ENCODE assay signal across 18 cellular contexts in the genomic region with DNA sequence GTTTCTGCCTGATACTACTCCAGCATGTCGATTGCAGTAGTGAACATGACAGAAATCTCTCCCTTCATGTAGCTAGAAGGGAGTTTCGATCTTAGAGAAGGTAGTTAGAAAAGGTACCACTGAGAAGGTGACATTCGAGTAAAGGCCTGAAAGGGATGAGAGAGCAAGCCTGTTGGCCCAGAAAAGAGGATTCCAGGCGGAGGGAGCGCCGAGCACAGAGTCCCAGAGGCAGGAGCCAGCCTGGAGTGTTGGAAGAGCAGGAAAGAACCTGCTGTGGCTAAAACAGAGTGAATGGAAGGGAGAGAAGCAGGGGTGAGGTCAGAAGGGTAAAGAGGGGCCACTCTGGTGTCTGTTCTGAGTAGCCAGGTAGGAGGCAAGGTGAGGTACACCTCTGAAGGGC. TPM values are rescaled to one million over a fixed set of nuclear protein-coding genes. Genes with fewer than 3 reads are reported as not detected.
A peak's percentile ranks its signal among the peaks of the same experiment; 100 is the strongest.
DNase-seq lines count a peak whose midpoint lies in the region; ATAC-seq, FAIRE-seq and TF ChIP-seq lines count a peak whose summit lies in the region.
"Had no signal": no experiment of that assay in that cellular context is flagged by ENCODE, and none has a peak within 500 bp of the region (broad histone marks: within the 10 kb centered on the region; RNA-seq: fewer than 3 reads in every experiment).

No MANE protein-coding gene starts in this region.

- H3K27ac ChIP-seq in HepG2 (ENCODE audit: extremely low read length, insufficient read depth, low read length) (peak overlapping the region; percentile 53), subcutaneous abdominal adipose tissue (ENCODE audit: low read depth, low read length) (peak overlapping the region; percentile 77)
- H3K27ac ChIP-seq: neutrophil had no signal

- peaks cover 31% of the 10 kb centered on the region for H3K36me3 Mint-ChIP-seq in activated T-cell treated with anti-CD3 and anti-CD28 coated beads, Interleukin-2, amount 50 U/mL, for 24 hours (ENCODE audit: low read depth)
- H3K36me3 Mint-ChIP-seq in activated T-cell treated with anti-CD3 and anti-CD28 coated beads, Interleukin-2, amount 50 U/mL, for 4 hours (ENCODE audit: insufficient read depth) = peaks cover 14% of the 10 kb centered on the region
- H3K36me3 Mint-ChIP-seq in WTC11 = peaks cover 9% of the 10 kb centered on the region; the same call in 1 of the 2 replicates

- CTCF ChIA-PET in WTC11 (lab: Charles Lee) (no interaction called here), HepG2 (lab: Yijun Ruan, JAX; ENCODE audit: low intra/inter-chr PET ratio, low total read pairs) (no interaction called here)

- no peak for TF ChIP-seq EP300 in HepG2 (IDR thresholded peaks at IDR 0.05; ENCODE audit: low read depth in 2 of 2, low read length in 2 of 2)
- TF ChIP-seq EP300 in HepG2 (CRISPR knock-in tag; IDR thresholded peaks at IDR 0.05; ENCODE audit: borderline replicate concordance) = no peak

- no peaks in the 10 kb centered on the region for H3K27me3 Mint-ChIP-seq in activated T-cell treated with anti-CD3 and anti-CD28 coated beads, Interleukin-2, amount 50 U/mL, for 24 hours
- H3K27me3 Mint-ChIP-seq in activated T-cell treated with anti-CD3 and anti-CD28 coated beads, Interleukin-2, amount 50 U/mL, for 4 hours (ENCODE audit: low read depth) = no peaks in the 10 kb centered on the region
- H3K27me3 Mint-ChIP-seq in WTC11 (ENCODE audit: low read depth) = no peaks in the 10 kb centered on the region
- H3K27me3 Mint-ChIP-seq: activated CD4-positive, alpha-beta memory T cell treated with anti-CD3 and anti-CD28 coated beads, Interleukin-2, amount 10 ng/mL, durations not matched to agents 7 days and 5 days had no signal

- H3K36me3 ChIP-seq in HepG2 (replicated peaks in 1 of 2; ENCODE audit: control insufficient read depth in 1 of 2, insufficient read depth in 2 of 2, low read length in 2 of 2) = peaks cover 0 to 1% of the 10 kb centered on the region in 2 experiments; a peak in 2 of 5 replicates
- H3K36me3 ChIP-seq in subcutaneous abdominal adipose tissue (ENCODE audit: control insufficient read depth in 5 of 5, insufficient read depth in 5 of 5, low read length in 5 of 5) = peaks cover 0 to 10% (median 4%) of the 10 kb centered on the region in 5 donors
- H3K36me3 ChIP-seq: neutrophil had no signal

- TF ChIP-seq CTCF in WTC11 (IDR thresholded peaks at IDR 0.05) (no peak), HepG2 (CRISPR knock-in tag; IDR thresholded peaks at IDR 0.05) (no peak), lower leg skin (IDR thresholded peaks at IDR 0.05) (no peak)

- intact Hi-C loops in HepG2 (cut with micrococcal nuclease; ENCODE audit: unreplicated experiment) = no loop called here
- intact Hi-C loops in lower leg skin (cut with DNase I; ENCODE audit: low total_unique reads) = no loop called here

- no peak overlapping the region for H3K4me3 Mint-ChIP-seq in activated T-cell treated with anti-CD3 and anti-CD28 coated beads, Interleukin-2, amount 50 U/mL, for 24 hours
- H3K4me3 Mint-ChIP-seq in activated T-cell treated with anti-CD3 and anti-CD28 coated beads, Interleukin-2, amount 50 U/mL, for 4 hours = no peak overlapping the region
- no peak overlapping the region for H3K4me3 Mint-ChIP-seq in WTC11
- H3K4me3 Mint-ChIP-seq: activated CD4-positive, alpha-beta memory T cell treated with anti-CD3 and anti-CD28 coated beads, Interleukin-2, amount 10 ng/mL, durations not matched to agents 7 days and 5 days; CD14-positive monocyte had no signal

- TF ChIP-seq RAD21 in HepG2 (CRISPR knock-in tag; IDR thresholded peaks at IDR 0.05) = no peak

- H3K9me3 Mint-ChIP-seq in activated T-cell treated with anti-CD3 and anti-CD28 coated beads, Interleukin-2, amount 50 U/mL, for 24 hours = no peaks in the 10 kb centered on the region
- H3K9me3 Mint-ChIP-seq in activated T-cell treated with anti-CD3 and anti-CD28 coated beads, Interleukin-2, amount 50 U/mL, for 4 hours = no peaks in the 10 kb centered on the region
- H3K9me3 Mint-ChIP-seq in WTC11 = no peaks in the 10 kb centered on the region
- H3K9me3 Mint-ChIP-seq: activated CD4-positive, alpha-beta memory T cell treated with anti-CD3 and anti-CD28 coated beads, Interleukin-2, amount 10 ng/mL, durations not matched to agents 7 days and 5 days had no signal

- H3K27me3 ChIP-seq in HepG2 (ENCODE audit: control insufficient read depth in 1 of 2, insufficient read depth in 2 of 2, low read length in 2 of 2) (no peaks in the 10 kb centered on the region), subcutaneous abdominal adipose tissue (ENCODE audit: control insufficient read depth in 5 of 5, insufficient read depth in 4 of 5, low read length in 5 of 5) (no peaks in the 10 kb centered on the region)
- H3K27me3 ChIP-seq: upper lobe of left lung had no signal

- no peak overlapping the region for H2AFZ ChIP-seq in HepG2 (ENCODE audit: low read length)

- H3K79me2 ChIP-seq in HepG2 (ENCODE audit: insufficient read depth, low read length) = peaks cover 3% of the 10 kb centered on the region

- peaks cover 56% of the 10 kb centered on the region for H3K4me1 Mint-ChIP-seq in activated T-cell treated with anti-CD3 and anti-CD28 coated beads, Interleukin-2, amount 50 U/mL, for 24 hours (ENCODE audit: low read depth)
- peaks cover 52% of the 10 kb centered on the region for H3K4me1 Mint-ChIP-seq in activated T-cell treated with anti-CD3 and anti-CD28 coated beads, Interleukin-2, amount 50 U/mL, for 4 hours (ENCODE audit: low read depth)
- peaks cover 18% of the 10 kb centered on the region for H3K4me1 Mint-ChIP-seq in WTC11

- H3K9ac ChIP-seq in HepG2 (ENCODE audit: insufficient read depth, low read depth, low read length) = 0 out of 2 replicates have a peak overlapping the region, but pooled peaks have one; percentile 29
- H3K9ac ChIP-seq in subcutaneous abdominal adipose tissue (ENCODE audit: low read length in 5 of 5) = peak overlapping the region in 3 of 5 donors; percentile 17 to 60 (median 33)

- POLR2A ChIA-PET in WTC11 (lab: Charles Lee) (no interaction called here), HepG2 (lab: Yijun Ruan, JAX) (no interaction called here)

- peaks cover 34% of the 10 kb centered on the region for H3K4me1 ChIP-seq in HepG2 (ENCODE audit: insufficient read depth, low read length)
- H3K4me1 ChIP-seq in subcutaneous abdominal adipose tissue (ENCODE audit: control insufficient read depth in 5 of 5, insufficient read depth in 5 of 5, low read length in 5 of 5) = peaks cover 11 to 48% (median 35%) of the 10 kb centered on the region in 5 donors

- H3K4me3 ChIP-seq in HepG2 (replicated peaks in 1 of 3; ENCODE audit: insufficient read depth in 1 of 3, low read depth in 2 of 3, low read length in 3 of 3) (no peak overlapping the region), subcutaneous abdominal adipose tissue (ENCODE audit: low read depth in 1 of 5, low read length in 5 of 5) (no peak overlapping the region), lower leg skin (ENCODE audit: low read depth, poor library complexity, severe bottlenecking) (no peak overlapping the region)
- H3K4me3 ChIP-seq: A549, upper lobe of left lung had no signal

- FAIRE-seq in HepG2 (lab: Jason Lieb, UNC) = no peak

- H3K9me3 ChIP-seq in HepG2 (ENCODE audit: low read length) (no peaks in the 10 kb centered on the region), subcutaneous abdominal adipose tissue (ENCODE audit: control insufficient read depth in 5 of 5, low read length in 5 of 5) (no peaks in the 10 kb centered on the region)
- H3K9me3 ChIP-seq: A549, neutrophil, upper lobe of left lung had no signal

- DNase-seq in activated T-cell treated with anti-CD3 and anti-CD28 coated beads, Interleukin-2, amount 50 U/mL, for 24 hours = no peak
- DNase-seq in activated T-cell treated with anti-CD3 and anti-CD28 coated beads, Interleukin-2, amount 50 U/mL, for 4 hours = no peak
- DNase-seq in WTC11 (ENCODE audit: low spot score) (no peak), HepG2 (ENCODE audit: low spot score) (no peak), COR-L47 (lab: John Stamatoyannopoulos, UW) (no peak), lower leg skin (ENCODE audit: low spot score in 2 of 2) (no peak)
- DNase-seq: activated CD4-positive, alpha-beta memory T cell treated with anti-CD3 and anti-CD28 coated beads, Interleukin-2, amount 10 ng/mL, durations not matched to agents 7 days and 5 days; activated effector memory CD4-positive, alpha-beta T cell treated with Interleukin-2 at 50 U/mL for 16 hours; HCEC 1CT; NCI-H2081; PC-3; stimulated activated CD4-positive, alpha-beta T cell treated with anti-CD3 and anti-CD28 coated beads, Interleukin-4, amount 100 ng/mL, for 24 hours; upper lobe of left lung had no signal

- in situ Hi-C loops in HepG2 (cut with HindIII; ENCODE audit: extremely low pct_ligation_motif_present, low pct_unique_long_range_greater_than_20kb) = no loop called here

- peak overlapping the region; percentile 10; the same call in 1 of the 2 replicates for H3K4me2 ChIP-seq in HepG2 (ENCODE audit: low read depth, low read length)
- H3K4me2 ChIP-seq: A549 had no signal

- TF ChIP-seq POLR2A in HepG2 (IDR thresholded peaks at IDR 0.05; ENCODE audit: insufficient read depth in 1 of 2, low read depth in 2 of 2, low read length in 2 of 2) (no peak), lower leg skin (IDR thresholded peaks at IDR 0.05) (no peak)

- WGBS in HepG2 (ENCODE audit: low lambda C conversion rate) = 88% methylated on average over 6 of the region's 6 CpGs
- 42 to 53% methylated on average over 6 of the region's 6 CpGs for WGBS in lower leg skin, 2 donors

- ATAC-seq in activated T-cell treated with anti-CD3 and anti-CD28 coated beads, Interleukin-2, amount 50 U/mL, for 4 hours = no peak
- no peak; the same call in 1 of the 2 replicates for ATAC-seq in WTC11
- ATAC-seq in HepG2 = no peak
- ATAC-seq in GM19035 (IDR thresholded peaks at IDR 0.05; ENCODE audit: unreplicated experiment) = no peak
- ATAC-seq: PC-3 had no signal

- peak overlapping the region; percentile 1 for H3K27ac Mint-ChIP-seq in activated T-cell treated with anti-CD3 and anti-CD28 coated beads, Interleukin-2, amount 50 U/mL, for 24 hours
- peak overlapping the region; percentile 15 for H3K27ac Mint-ChIP-seq in WTC11
- H3K27ac Mint-ChIP-seq: activated CD4-positive, alpha-beta memory T cell treated with anti-CD3 and anti-CD28 coated beads, Interleukin-2, amount 10 ng/mL, durations not matched to agents 7 days and 5 days had no signal

- no TSS peak for BruUV-seq in HepG2 (replicated peaks; lab: Mats Ljungman, UMichigan)

- no peaks in the 10 kb centered on the region for H4K20me1 ChIP-seq in HepG2 (ENCODE audit: insufficient read depth, low read length)

RNA-seq across cellular contexts. Expression of a gene that starts 52.5 kb away (rescaled TPM):
- 1 to 10 TPM; 8.1 to 8.9 (median 8.4) TPM for total RNA-seq in activated T-cell treated with anti-CD3 and anti-CD28 coated beads, Interleukin-2, amount 50 U/mL, for 4 hours
- 16.7 to 20.8 TPM (median 19.8 TPM) in 3 replicates for total RNA-seq in WTC11 (2021)
- 8.0 and 8.2 TPM in 2 replicates for total RNA-seq in HepG2 (2016; rRNA removed; fragmentation: Illumina TruSeq; extraction: Trizol)
- 2.1 and 3.3 TPM in 2 replicates for total RNA-seq in HepG2 (2016; cell fraction: cytosol; rRNA removed; fragmentation: Illumina TruSeq; extraction: Trizol; ENCODE audit: low read depth)
- 8.1 and 8.3 TPM in 2 replicates for total RNA-seq in HepG2 (2016; cell fraction: insoluble cytoplasmic fraction; rRNA removed; fragmentation: Illumina TruSeq; extraction: Trizol)
- total RNA-seq in HepG2 (2016; cell fraction: membrane; rRNA removed; fragmentation: Illumina TruSeq; extraction: Trizol) = 3.8 and 4.8 TPM in 2 replicates
- total RNA-seq in HepG2 (2016; cell fraction: nucleus; rRNA removed; fragmentation: Illumina TruSeq; extraction: Trizol) = 6.5 and 7.9 TPM in 2 replicates
- 11.7 and 11.8 TPM in 2 replicates for polyA plus RNA-seq in HepG2 (2011; rRNA removed)
- 8.4 and 9.7 TPM in 2 replicates for polyA plus RNA-seq in HepG2 (2011; cell fraction: cytosol; rRNA removed)
- polyA plus RNA-seq in HepG2 (2011; cell fraction: nucleus; rRNA removed) = 15.3 and 16.2 TPM in 2 replicates
- polyA plus RNA-seq in HepG2 (2012) = 8.7 and 13.7 TPM in 2 replicates
- 0.29 and 0.33 TPM in 2 replicates for polyA plus RNA-seq in HepG2 (2016; cell fraction: cytosol; fragmentation: Illumina TruSeq; extraction: Trizol; ENCODE audit: low read depth)
- polyA plus RNA-seq in HepG2 (2016; cell fraction: insoluble cytoplasmic fraction; fragmentation: Illumina TruSeq; extraction: Trizol; ENCODE audit: low read depth) = 4.5 and 5.5 TPM in 2 replicates
- 0.94 and 1.1 TPM in 2 replicates for polyA plus RNA-seq in HepG2 (2016; cell fraction: membrane; fragmentation: Illumina TruSeq; extraction: Trizol; ENCODE audit: low read depth)
- polyA plus RNA-seq in HepG2 (2016; cell fraction: nucleus; fragmentation: Illumina TruSeq; extraction: Trizol; ENCODE audit: insufficient read depth, low read depth) = 11.6 and 15.6 TPM in 2 replicates
- polyA minus RNA-seq in HepG2 (2011; rRNA and poly(A)+ RNA removed; ENCODE audit: low replicate concordance) = 9.7 and 21.6 TPM in 2 replicates
- 7.6 and 8.8 TPM in 2 replicates for polyA minus RNA-seq in HepG2 (2011; cell fraction: cytosol; rRNA and poly(A)+ RNA removed)
- 13.0 and 16.4 TPM in 2 replicates for polyA minus RNA-seq in HepG2 (2011; cell fraction: nucleus; rRNA and poly(A)+ RNA removed)
- total RNA-seq in lower leg skin = 10 to 100 TPM; 27.6 to 36.6 (median 31.7) TPM

RNA-seq across cellular contexts. Expression of a gene that starts 58.2 kb away (rescaled TPM):
- 100 to 1,000 TPM; 383 to 449 (median 421) TPM for total RNA-seq in activated T-cell treated with anti-CD3 and anti-CD28 coated beads, Interleukin-2, amount 50 U/mL, for 4 hours
- 389 to 452 TPM (median 446 TPM) in 3 replicates for total RNA-seq in WTC11 (2021)
- total RNA-seq in HepG2 (2016; rRNA removed; fragmentation: Illumina TruSeq; extraction: Trizol) = 167 and 207 TPM in 2 replicates
- 57.7 and 63.3 TPM in 2 replicates for total RNA-seq in HepG2 (2016; cell fraction: cytosol; rRNA removed; fragmentation: Illumina TruSeq; extraction: Trizol; ENCODE audit: low read depth)
- 170 and 179 TPM in 2 replicates for total RNA-seq in HepG2 (2016; cell fraction: insoluble cytoplasmic fraction; rRNA removed; fragmentation: Illumina TruSeq; extraction: Trizol)
- total RNA-seq in HepG2 (2016; cell fraction: membrane; rRNA removed; fragmentation: Illumina TruSeq; extraction: Trizol) = 117 and 119 TPM in 2 replicates
- 102 and 114 TPM in 2 replicates for total RNA-seq in HepG2 (2016; cell fraction: nucleus; rRNA removed; fragmentation: Illumina TruSeq; extraction: Trizol)
- polyA plus RNA-seq in HepG2 (2011; rRNA removed) = 115 and 147 TPM in 2 replicates
- polyA plus RNA-seq in HepG2 (2011; cell fraction: cytosol; rRNA removed) = 137 and 170 TPM in 2 replicates
- polyA plus RNA-seq in HepG2 (2011; cell fraction: nucleus; rRNA removed) = 307 and 407 TPM in 2 replicates
- 311 and 360 TPM in 2 replicates for polyA plus RNA-seq in HepG2 (2012)
- polyA plus RNA-seq in HepG2 (2016; cell fraction: cytosol; fragmentation: Illumina TruSeq; extraction: Trizol; ENCODE audit: low read depth) = 97.4 and 105 TPM in 2 replicates
- polyA plus RNA-seq in HepG2 (2016; cell fraction: insoluble cytoplasmic fraction; fragmentation: Illumina TruSeq; extraction: Trizol; ENCODE audit: low read depth) = 183 and 254 TPM in 2 replicates
- polyA plus RNA-seq in HepG2 (2016; cell fraction: membrane; fragmentation: Illumina TruSeq; extraction: Trizol; ENCODE audit: low read depth) = 113 and 126 TPM in 2 replicates
- polyA plus RNA-seq in HepG2 (2016; cell fraction: nucleus; fragmentation: Illumina TruSeq; extraction: Trizol; ENCODE audit: insufficient read depth, low read depth) = 173 and 188 TPM in 2 replicates
- polyA minus RNA-seq in HepG2 (2011; rRNA and poly(A)+ RNA removed; ENCODE audit: low replicate concordance) = 301 and 307 TPM in 2 replicates
- 278 and 286 TPM in 2 replicates for polyA minus RNA-seq in HepG2 (2011; cell fraction: cytosol; rRNA and poly(A)+ RNA removed)
- 125 and 126 TPM in 2 replicates for polyA minus RNA-seq in HepG2 (2011; cell fraction: nucleus; rRNA and poly(A)+ RNA removed)
- total RNA-seq in lower leg skin = 100 to 1,000 TPM; 117 to 195 (median 124) TPM
